Comparison of ENCODE assay signal across 1 cellular context in the genomic region with DNA sequence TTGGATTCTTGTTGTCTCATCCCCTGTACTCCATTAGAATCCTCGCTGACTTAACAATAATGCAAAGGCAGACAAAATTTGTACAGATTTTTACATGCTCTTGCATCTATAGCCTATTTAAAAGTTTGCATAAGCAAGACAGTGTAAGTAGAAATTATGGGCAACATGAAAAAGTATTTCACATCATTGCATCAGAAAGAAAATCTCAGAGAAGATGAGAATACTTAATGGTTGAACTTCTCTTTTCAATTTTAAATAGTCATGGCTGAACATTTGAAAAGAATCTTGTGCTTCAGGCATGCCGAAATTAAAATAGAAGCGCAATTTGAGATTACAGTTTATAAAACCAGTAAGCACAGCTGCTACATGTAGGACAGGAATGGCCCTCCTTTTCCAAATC.
TF ChIP-seq lines count a peak whose summit lies in the region.

No MANE protein-coding gene starts in this region.

TF ChIP-seq in K562, 482 proteins besides CTCF, POLR2A, EP300 and RAD21 (continued from another document):
- TF ChIP-seq, protein P1, sequence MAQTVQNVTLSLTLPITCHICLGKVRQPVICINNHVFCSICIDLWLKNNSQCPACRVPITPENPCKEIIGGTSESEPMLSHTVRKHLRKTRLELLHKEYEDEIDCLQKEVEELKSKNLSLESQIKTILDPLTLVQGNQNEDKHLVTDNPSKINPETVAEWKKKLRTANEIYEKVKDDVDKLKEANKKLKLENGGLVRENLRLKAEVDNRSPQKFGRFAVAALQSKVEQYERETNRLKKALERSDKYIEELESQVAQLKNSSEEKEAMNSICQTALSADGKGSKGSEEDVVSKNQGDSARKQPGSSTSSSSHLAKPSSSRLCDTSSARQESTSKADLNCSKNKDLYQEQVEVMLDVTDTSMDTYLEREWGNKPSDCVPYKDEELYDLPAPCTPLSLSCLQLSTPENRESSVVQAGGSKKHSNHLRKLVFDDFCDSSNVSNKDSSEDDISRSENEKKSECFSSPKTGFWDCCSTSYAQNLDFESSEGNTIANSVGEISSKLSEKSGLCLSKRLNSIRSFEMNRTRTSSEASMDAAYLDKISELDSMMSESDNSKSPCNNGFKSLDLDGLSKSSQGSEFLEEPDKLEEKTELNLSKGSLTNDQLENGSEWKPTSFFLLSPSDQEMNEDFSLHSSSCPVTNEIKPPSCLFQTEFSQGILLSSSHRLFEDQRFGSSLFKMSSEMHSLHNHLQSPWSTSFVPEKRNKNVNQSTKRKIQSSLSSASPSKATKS (CRISPR knock-in tag; IDR thresholded peaks at IDR 0.05), result no peak
- TF ChIP-seq TCFL5 (CRISPR knock-in tag; conservative IDR thresholded peaks at IDR 0.05) (no peak), SAFB2 (IDR thresholded peaks at IDR 0.05; ENCODE audit: borderline replicate concordance, low read depth, low read length, severe bottlenecking) (no peak), CBX1 (IDR thresholded peaks at IDR 0.05; ENCODE audit: low read depth) (no peak), TCF7 (IDR thresholded peaks at IDR 0.05; ENCODE audit: borderline replicate concordance) (no peak), ARNT (IDR thresholded peaks at IDR 0.05) (no peak), MEF2D (tag; conservative IDR thresholded peaks at IDR 0.05; ENCODE audit: low read depth) (no peak), PURB (CRISPR knock-in tag; IDR thresholded peaks at IDR 0.05; ENCODE audit: low read depth) (no peak), GTF2A2 (tag; IDR thresholded peaks at IDR 0.05) (no peak), KDM2B (CRISPR knock-in tag; IDR thresholded peaks at IDR 0.05) (no peak), TRIM24 (IDR thresholded peaks at IDR 0.05) (peak in 1 of 2 experiments; percentile 69; a peak in 1 of 4 replicates), RBM22 (IDR thresholded peaks at IDR 0.05; ENCODE audit: low read depth, low read length, poor library complexity, severe bottlenecking) (no peak), POLR2H (tag; IDR thresholded peaks at IDR 0.05; ENCODE audit: low read depth) (no peak), NFATC3 (IDR thresholded peaks at IDR 0.05) (no peak), ZNF695 (CRISPR knock-in tag; IDR thresholded peaks at IDR 0.05) (no peak)
- TF ChIP-seq, protein P2, sequence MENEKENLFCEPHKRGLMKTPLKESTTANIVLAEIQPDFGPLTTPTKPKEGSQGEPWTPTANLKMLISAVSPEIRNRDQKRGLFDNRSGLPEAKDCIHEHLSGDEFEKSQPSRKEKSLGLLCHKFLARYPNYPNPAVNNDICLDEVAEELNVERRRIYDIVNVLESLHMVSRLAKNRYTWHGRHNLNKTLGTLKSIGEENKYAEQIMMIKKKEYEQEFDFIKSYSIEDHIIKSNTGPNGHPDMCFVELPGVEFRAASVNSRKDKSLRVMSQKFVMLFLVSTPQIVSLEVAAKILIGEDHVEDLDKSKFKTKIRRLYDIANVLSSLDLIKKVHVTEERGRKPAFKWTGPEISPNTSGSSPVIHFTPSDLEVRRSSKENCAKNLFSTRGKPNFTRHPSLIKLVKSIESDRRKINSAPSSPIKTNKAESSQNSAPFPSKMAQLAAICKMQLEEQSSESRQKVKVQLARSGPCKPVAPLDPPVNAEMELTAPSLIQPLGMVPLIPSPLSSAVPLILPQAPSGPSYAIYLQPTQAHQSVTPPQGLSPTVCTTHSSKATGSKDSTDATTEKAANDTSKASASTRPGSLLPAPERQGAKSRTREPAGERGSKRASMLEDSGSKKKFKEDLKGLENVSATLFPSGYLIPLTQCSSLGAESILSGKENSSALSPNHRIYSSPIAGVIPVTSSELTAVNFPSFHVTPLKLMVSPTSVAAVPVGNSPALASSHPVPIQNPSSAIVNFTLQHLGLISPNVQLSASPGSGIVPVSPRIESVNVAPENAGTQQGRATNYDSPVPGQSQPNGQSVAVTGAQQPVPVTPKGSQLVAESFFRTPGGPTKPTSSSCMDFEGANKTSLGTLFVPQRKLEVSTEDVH (IDR thresholded peaks at IDR 0.05; ENCODE audit: low read depth, partially characterized antibody), result no peak
- TF ChIP-seq, protein P3, sequence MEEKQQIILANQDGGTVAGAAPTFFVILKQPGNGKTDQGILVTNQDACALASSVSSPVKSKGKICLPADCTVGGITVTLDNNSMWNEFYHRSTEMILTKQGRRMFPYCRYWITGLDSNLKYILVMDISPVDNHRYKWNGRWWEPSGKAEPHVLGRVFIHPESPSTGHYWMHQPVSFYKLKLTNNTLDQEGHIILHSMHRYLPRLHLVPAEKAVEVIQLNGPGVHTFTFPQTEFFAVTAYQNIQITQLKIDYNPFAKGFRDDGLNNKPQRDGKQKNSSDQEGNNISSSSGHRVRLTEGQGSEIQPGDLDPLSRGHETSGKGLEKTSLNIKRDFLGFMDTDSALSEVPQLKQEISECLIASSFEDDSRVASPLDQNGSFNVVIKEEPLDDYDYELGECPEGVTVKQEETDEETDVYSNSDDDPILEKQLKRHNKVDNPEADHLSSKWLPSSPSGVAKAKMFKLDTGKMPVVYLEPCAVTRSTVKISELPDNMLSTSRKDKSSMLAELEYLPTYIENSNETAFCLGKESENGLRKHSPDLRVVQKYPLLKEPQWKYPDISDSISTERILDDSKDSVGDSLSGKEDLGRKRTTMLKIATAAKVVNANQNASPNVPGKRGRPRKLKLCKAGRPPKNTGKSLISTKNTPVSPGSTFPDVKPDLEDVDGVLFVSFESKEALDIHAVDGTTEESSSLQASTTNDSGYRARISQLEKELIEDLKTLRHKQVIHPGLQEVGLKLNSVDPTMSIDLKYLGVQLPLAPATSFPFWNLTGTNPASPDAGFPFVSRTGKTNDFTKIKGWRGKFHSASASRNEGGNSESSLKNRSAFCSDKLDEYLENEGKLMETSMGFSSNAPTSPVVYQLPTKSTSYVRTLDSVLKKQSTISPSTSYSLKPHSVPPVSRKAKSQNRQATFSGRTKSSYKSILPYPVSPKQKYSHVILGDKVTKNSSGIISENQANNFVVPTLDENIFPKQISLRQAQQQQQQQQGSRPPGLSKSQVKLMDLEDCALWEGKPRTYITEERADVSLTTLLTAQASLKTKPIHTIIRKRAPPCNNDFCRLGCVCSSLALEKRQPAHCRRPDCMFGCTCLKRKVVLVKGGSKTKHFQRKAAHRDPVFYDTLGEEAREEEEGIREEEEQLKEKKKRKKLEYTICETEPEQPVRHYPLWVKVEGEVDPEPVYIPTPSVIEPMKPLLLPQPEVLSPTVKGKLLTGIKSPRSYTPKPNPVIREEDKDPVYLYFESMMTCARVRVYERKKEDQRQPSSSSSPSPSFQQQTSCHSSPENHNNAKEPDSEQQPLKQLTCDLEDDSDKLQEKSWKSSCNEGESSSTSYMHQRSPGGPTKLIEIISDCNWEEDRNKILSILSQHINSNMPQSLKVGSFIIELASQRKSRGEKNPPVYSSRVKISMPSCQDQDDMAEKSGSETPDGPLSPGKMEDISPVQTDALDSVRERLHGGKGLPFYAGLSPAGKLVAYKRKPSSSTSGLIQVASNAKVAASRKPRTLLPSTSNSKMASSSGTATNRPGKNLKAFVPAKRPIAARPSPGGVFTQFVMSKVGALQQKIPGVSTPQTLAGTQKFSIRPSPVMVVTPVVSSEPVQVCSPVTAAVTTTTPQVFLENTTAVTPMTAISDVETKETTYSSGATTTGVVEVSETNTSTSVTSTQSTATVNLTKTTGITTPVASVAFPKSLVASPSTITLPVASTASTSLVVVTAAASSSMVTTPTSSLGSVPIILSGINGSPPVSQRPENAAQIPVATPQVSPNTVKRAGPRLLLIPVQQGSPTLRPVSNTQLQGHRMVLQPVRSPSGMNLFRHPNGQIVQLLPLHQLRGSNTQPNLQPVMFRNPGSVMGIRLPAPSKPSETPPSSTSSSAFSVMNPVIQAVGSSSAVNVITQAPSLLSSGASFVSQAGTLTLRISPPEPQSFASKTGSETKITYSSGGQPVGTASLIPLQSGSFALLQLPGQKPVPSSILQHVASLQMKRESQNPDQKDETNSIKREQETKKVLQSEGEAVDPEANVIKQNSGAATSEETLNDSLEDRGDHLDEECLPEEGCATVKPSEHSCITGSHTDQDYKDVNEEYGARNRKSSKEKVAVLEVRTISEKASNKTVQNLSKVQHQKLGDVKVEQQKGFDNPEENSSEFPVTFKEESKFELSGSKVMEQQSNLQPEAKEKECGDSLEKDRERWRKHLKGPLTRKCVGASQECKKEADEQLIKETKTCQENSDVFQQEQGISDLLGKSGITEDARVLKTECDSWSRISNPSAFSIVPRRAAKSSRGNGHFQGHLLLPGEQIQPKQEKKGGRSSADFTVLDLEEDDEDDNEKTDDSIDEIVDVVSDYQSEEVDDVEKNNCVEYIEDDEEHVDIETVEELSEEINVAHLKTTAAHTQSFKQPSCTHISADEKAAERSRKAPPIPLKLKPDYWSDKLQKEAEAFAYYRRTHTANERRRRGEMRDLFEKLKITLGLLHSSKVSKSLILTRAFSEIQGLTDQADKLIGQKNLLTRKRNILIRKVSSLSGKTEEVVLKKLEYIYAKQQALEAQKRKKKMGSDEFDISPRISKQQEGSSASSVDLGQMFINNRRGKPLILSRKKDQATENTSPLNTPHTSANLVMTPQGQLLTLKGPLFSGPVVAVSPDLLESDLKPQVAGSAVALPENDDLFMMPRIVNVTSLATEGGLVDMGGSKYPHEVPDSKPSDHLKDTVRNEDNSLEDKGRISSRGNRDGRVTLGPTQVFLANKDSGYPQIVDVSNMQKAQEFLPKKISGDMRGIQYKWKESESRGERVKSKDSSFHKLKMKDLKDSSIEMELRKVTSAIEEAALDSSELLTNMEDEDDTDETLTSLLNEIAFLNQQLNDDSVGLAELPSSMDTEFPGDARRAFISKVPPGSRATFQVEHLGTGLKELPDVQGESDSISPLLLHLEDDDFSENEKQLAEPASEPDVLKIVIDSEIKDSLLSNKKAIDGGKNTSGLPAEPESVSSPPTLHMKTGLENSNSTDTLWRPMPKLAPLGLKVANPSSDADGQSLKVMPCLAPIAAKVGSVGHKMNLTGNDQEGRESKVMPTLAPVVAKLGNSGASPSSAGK (IDR thresholded peaks at IDR 0.05), result no peak
- TF ChIP-seq, protein P4, sequence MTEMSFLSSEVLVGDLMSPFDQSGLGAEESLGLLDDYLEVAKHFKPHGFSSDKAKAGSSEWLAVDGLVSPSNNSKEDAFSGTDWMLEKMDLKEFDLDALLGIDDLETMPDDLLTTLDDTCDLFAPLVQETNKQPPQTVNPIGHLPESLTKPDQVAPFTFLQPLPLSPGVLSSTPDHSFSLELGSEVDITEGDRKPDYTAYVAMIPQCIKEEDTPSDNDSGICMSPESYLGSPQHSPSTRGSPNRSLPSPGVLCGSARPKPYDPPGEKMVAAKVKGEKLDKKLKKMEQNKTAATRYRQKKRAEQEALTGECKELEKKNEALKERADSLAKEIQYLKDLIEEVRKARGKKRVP (CRISPR knock-in tag; IDR thresholded peaks at IDR 0.05), result peak; percentile 67; the same call in 1 of the 2 replicates
- TF ChIP-seq, protein P5, sequence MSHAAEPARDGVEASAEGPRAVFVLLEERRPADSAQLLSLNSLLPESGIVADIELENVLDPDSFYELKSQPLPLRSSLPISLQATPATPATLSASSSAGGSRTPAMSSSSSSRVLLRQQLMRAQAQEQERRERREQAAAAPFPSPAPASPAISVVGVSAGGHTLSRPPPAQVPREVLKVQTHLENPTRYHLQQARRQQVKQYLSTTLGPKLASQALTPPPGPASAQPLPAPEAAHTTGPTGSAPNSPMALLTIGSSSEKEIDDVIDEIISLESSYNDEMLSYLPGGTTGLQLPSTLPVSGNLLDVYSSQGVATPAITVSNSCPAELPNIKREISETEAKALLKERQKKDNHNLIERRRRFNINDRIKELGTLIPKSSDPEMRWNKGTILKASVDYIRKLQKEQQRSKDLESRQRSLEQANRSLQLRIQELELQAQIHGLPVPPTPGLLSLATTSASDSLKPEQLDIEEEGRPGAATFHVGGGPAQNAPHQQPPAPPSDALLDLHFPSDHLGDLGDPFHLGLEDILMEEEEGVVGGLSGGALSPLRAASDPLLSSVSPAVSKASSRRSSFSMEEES (CRISPR knock-in tag; IDR thresholded peaks at IDR 0.05), result no peak
